ENCODE assay signal across 8 cellular contexts in genomic region chr11:20387262-20388095, GRCh38. TPM values are rescaled to one million over a fixed set of nuclear protein-coding genes. Genes with fewer than 3 reads are reported as not detected.
DNase-seq lines count a peak whose midpoint lies in the region; ATAC-seq and TF ChIP-seq lines count a peak whose summit lies in the region.

Gene PRMT3, plus strand, starts transcription at chr11:20387716. Its CDS starts 31 bp downstream, at chr11:20387747.

- H3K79me2 ChIP-seq in PC-3 (ENCODE audit: low read length): peaks cover 28% of the 10 kb centered on the region

- H3K27ac ChIP-seq in PC-3 (ENCODE audit: low read length): peak within 1 kb of the TSS; percentile 68
- H3K27ac ChIP-seq in epithelial cell of prostate: peak within 1 kb of the TSS; percentile 76

- no peaks in the 10 kb centered on the region for H3F3A ChIP-seq in PC-3 (ENCODE audit: low read length, unreplicated experiment)

- no peaks in the 10 kb centered on the region for H3K27me3 ChIP-seq in PC-3 (ENCODE audit: low read length)

- peak within 1 kb of the TSS; percentile 94 for H3K9ac ChIP-seq in PC-3 (ENCODE audit: low read length)

- no peaks in the 10 kb centered on the region for H3K9me2 ChIP-seq in PC-3 (replicated peaks; ENCODE audit: low read length)

- BruUV-seq in PC-3 (replicated peaks; lab: Mats Ljungman, UMichigan): no TSS peak

- intact Hi-C loops in PC-3 (cut with micrococcal nuclease): loop anchor here (1.0 kb wide), 1 partner anchor 20 kb away; no protein-coding TSS in a partner anchor

- peak within 1 kb of the TSS; percentile 80 for H3K4me3 ChIP-seq in PC-3 (ENCODE audit: low read length)

- CTCF ChIA-PET in PC-3 (lab: Charles Lee): no interaction called here

- H3K36me3 ChIP-seq in PC-3 (ENCODE audit: low read depth, low read length): peaks cover 5% of the 10 kb centered on the region; the same call in 1 of the 2 replicates

- H3K4me1 ChIP-seq in PC-3 (ENCODE audit: insufficient read depth, low read length): peaks cover 8% of the 10 kb centered on the region

- POLR2A ChIA-PET in PC-3 (lab: Charles Lee; ENCODE audit: unreplicated experiment): no interaction called here

- in situ Hi-C loops in KBM-7 (cut with MboI; ENCODE audit: low pct_unique_long_range_greater_than_20kb, low sequenced_read_pairs): loop anchor here (25.0 kb wide), 1 partner anchor 225 kb away; no protein-coding TSS in a partner anchor

- H2AFZ ChIP-seq in PC-3 (ENCODE audit: low read length): peak within 1 kb of the TSS; percentile 81

- DNase-seq in DMS53 treated with DMSO at 0.1 percent for 48 hours (lab: John Stamatoyannopoulos, UW; ENCODE audit: unreplicated experiment) (peak; percentile 83), KBM-7 (peak; percentile 97), PC-3 (peak; percentile 95), activated T-cell treated with anti-CD3 and anti-CD28 coated beads for 48 hours (ENCODE audit: low read depth) (peak; percentile 98), epithelial cell of prostate (ENCODE audit: low read depth, low spot score) (peak; percentile 69), mucosa of gallbladder (ENCODE audit: low spot score) (peak; percentile 97)
- DNase-seq in stimulated activated CD8-positive, alpha-beta memory T cell treated with anti-CD3 and anti-CD28 coated beads, Interleukin-4, amount 100 ng/mL, for 24 hours (ENCODE audit: low read depth): peak; percentile 96

- H4K20me1 ChIP-seq in PC-3 (ENCODE audit: low read length): no peaks in the 10 kb centered on the region

- H3K9me3 ChIP-seq in PC-3 (ENCODE audit: low read length): no peaks in the 10 kb centered on the region

- H3K4me2 ChIP-seq in PC-3 (ENCODE audit: low read length): peak within 1 kb of the TSS; percentile 94

- peak; percentile 93; the same call in 1 of the 2 replicates for TF ChIP-seq CTCF in PC-3 (conservative IDR thresholded peaks at IDR 0.05; ENCODE audit: low read depth, low read length)

- ATAC-seq in GM21723 (IDR thresholded peaks at IDR 0.05; ENCODE audit: unreplicated experiment): peak; percentile 82
- peak; percentile 78 for ATAC-seq in PC-3

RNA-seq across cellular contexts. Expression of gene PRMT3, which starts in this region (rescaled TPM):
- total RNA-seq in PC-3 (2014; rRNA removed) (43.7 and 50.3 TPM in 2 replicates), mucosa of gallbladder (9.8 TPM)

Comparison
In these comparisons a context has a peak if more than half of its experiments do, and no peak if none do; other contexts are left out.
1. Peak in every context shown above with its lines: DNase-seq, ATAC-seq, H3K4me3 ChIP-seq and H3K27ac ChIP-seq.